ENCODE assay signal across 8 cellular contexts in genomic region chr5:78360674-78361225, GRCh38. TPM values are rescaled to one million over a fixed set of nuclear protein-coding genes. Genes with fewer than 3 reads are reported as not detected.
DNase-seq lines count a peak whose midpoint lies in the region; ATAC-seq lines count a peak whose summit lies in the region.

No MANE protein-coding gene starts in this region.

- no peak overlapping the region for H2BK15ac ChIP-seq in mesendoderm (replicated peaks; ENCODE audit: low read depth)

- H3K27me3 ChIP-seq in duodenal mucosa (ENCODE audit: control insufficient read depth in 1 of 2, insufficient read depth in 2 of 2, low read length in 2 of 2) (no peaks in the 10 kb centered on the region), mesendoderm (ENCODE audit: insufficient read depth, low read length, poor library complexity) (no peaks in the 10 kb centered on the region)

- H3K79me2 ChIP-seq in mesendoderm (ENCODE audit: control insufficient read depth, insufficient read depth, low read length), result peaks cover 3% of the 10 kb centered on the region

- H3K4ac ChIP-seq in mesendoderm (ENCODE audit: low read depth, low read length), result peak overlapping the region; percentile 17

- peak overlapping the region; percentile 40 for H2BK5ac ChIP-seq in mesendoderm (ENCODE audit: low read length)

- H3K36me3 ChIP-seq in KOPT-K1 (ENCODE audit: insufficient read depth, low read length) (peaks cover 28% of the 10 kb centered on the region), duodenal mucosa (ENCODE audit: control insufficient read depth in 1 of 2, insufficient read depth in 2 of 2, low read length in 2 of 2) (no peaks in the 10 kb centered on the region), mesendoderm (ENCODE audit: control insufficient read depth, insufficient read depth, low read length) (no peaks in the 10 kb centered on the region)

- peak; percentile 24 for ATAC-seq in GM21619 (IDR thresholded peaks at IDR 0.05; ENCODE audit: unreplicated experiment)

- DNase-seq in COR-L47 (lab: John Stamatoyannopoulos, UW) (peak; percentile 59), mesendoderm (no peak), NCI-H446 (lab: John Stamatoyannopoulos, UW) (no peak)
- peak; percentile 55 to 57 for DNase-seq in activated CD4-positive, alpha-beta T cell treated with anti-CD3 and anti-CD28 coated beads, Interleukin-2, amount 50 U/mL, for 48 hours
- peak; percentile 47 to 50 for DNase-seq in stimulated activated CD8-positive, alpha-beta memory T cell treated with anti-CD3 and anti-CD28 coated beads, Interleukin-15, amount 100 ng/mL, for 48 hours (ENCODE audit: low read depth in 2 of 2)

- H3K79me1 ChIP-seq in mesendoderm (ENCODE audit: low read length), result peaks cover 3% of the 10 kb centered on the region

- H3K9me3 ChIP-seq in KOPT-K1 (ENCODE audit: insufficient read depth, low read length, poor library complexity, severe bottlenecking) (no peaks in the 10 kb centered on the region), duodenal mucosa (ENCODE audit: control insufficient read depth in 1 of 2, low read length in 2 of 2) (no peaks in the 10 kb centered on the region)

- peak overlapping the region; percentile 98 for H3K27ac ChIP-seq in KOPT-K1 (ENCODE audit: low read depth, low read length, poor library complexity, severe bottlenecking)
- H3K27ac ChIP-seq in duodenal mucosa (ENCODE audit: low read depth, low read length), result peak overlapping the region; percentile 90
- peak overlapping the region; percentile 88 for H3K27ac ChIP-seq in mesendoderm (ENCODE audit: low read depth, low read length)

- H3K4me2 ChIP-seq in mesendoderm (ENCODE audit: low read length), result peak overlapping the region; percentile 64

- H3K23ac ChIP-seq in mesendoderm (ENCODE audit: low read length), result no peak overlapping the region

- H3K9ac ChIP-seq in duodenal mucosa (ENCODE audit: low read depth in 1 of 2, low read length in 2 of 2) (peak overlapping the region; percentile 92 to 96), mesendoderm (ENCODE audit: low read length) (peak overlapping the region; percentile 89)

- H2AK5ac ChIP-seq in mesendoderm (ENCODE audit: low read length), result no peak overlapping the region

- H4K5ac ChIP-seq in mesendoderm (ENCODE audit: low read length), result no peak overlapping the region

- no peak overlapping the region for H4K8ac ChIP-seq in mesendoderm (ENCODE audit: low read depth, low read length)

- peak overlapping the region; percentile 45 for H3K18ac ChIP-seq in mesendoderm (ENCODE audit: low read length)

- H3K4me3 ChIP-seq in duodenal mucosa (ENCODE audit: low read depth in 1 of 2, low read length in 2 of 2) (peak overlapping the region; percentile 96 to 99), mesendoderm (ENCODE audit: low read length) (peak overlapping the region; percentile 91)

- WGBS in mesendoderm (ENCODE audit: extremely low coverage, insufficient coverage, low lambda C conversion rate), result no CpG with 5 or more reads among the region's 50 CpGs

- peak overlapping the region; percentile 99 for H3K56ac ChIP-seq in mesendoderm (ENCODE audit: low read length)

- H2BK120ac ChIP-seq in mesendoderm (ENCODE audit: low read depth, low read length), result no peak overlapping the region

- H3K4me1 ChIP-seq in duodenal mucosa (ENCODE audit: control insufficient read depth in 1 of 2, insufficient read depth in 2 of 2, low read length in 2 of 2), result peaks cover 17% of the 10 kb centered on the region in 2 donors
- H3K4me1 ChIP-seq in mesendoderm (ENCODE audit: control insufficient read depth, low read depth, low read length), result no peaks in the 10 kb centered on the region

RNA-seq across cellular contexts. Expression of gene SCAMP1, which starts 0.3 kb away (rescaled TPM):
- 21.5 TPM for polyA plus RNA-seq in mesendoderm (2013, experiment 1 of 2)
- polyA plus RNA-seq in mesendoderm (2013, experiment 2 of 2), result 21.5 TPM

Comparison
In these comparisons a context has a peak if more than half of its experiments do, and no peak if none do; other contexts are left out.
1. DNase-seq: peak in COR-L47 (single experiment), activated CD4-positive, alpha-beta T cell treated with anti-CD3 and anti-CD28 coated beads, Interleukin-2, amount 50 U/mL, for 48 hours (2 of 2) and stimulated activated CD8-positive, alpha-beta memory T cell treated with anti-CD3 and anti-CD28 coated beads, Interleukin-15, amount 100 ng/mL, for 48 hours (2 of 2); none in mesendoderm (single experiment) and NCI-H446 (0 of 2).
2. Peak in every context shown above with its lines, with median percentiles within 50 percentile points of each other: H3K27ac ChIP-seq.